ENCODE assay signal across 8 cellular contexts in the genomic region with DNA sequence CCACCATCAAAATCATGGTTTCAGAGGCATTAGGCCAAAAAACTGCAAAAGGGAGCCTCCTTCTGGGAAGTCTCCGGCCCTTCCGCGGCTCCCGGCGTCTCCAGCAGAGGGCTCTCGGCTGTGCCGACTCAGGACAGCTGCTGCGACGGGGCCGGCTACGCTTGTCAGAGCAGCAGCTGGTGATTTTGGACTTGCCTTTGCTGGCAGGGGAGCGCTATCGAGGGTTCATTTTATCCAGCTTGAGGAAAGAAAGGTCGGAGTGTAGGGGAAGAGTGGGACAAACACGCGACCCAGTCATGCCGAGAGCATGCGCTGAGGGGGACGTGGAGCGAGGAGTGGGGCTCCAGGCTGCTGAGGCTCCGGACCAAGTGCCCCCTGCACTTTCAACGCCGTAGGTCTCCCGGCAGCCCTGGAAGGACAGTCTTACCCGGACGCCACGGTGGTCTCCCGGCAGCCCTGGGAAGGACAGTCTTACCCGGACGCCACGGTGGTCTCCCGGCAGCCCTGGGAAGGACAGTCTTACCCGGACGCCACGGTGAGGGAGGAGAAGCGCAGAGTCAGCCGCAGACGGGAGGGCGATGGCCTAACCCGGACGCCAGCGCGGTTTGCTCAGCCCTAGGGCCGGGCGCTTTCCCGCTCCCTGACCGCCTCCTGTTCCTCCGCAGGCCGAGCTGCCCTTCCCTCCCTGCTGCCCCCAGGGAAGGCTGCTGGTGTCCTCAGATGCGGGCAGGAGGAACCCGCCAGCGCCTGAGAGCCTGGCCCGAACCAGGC. TPM values are rescaled to one million over a fixed set of nuclear protein-coding genes. Genes with fewer than 3 reads are reported as not detected.
A peak's percentile ranks its signal among the peaks of the same experiment; 100 is the strongest.
DNase-seq lines count a peak whose midpoint lies in the region; ATAC-seq, FAIRE-seq and TF ChIP-seq lines count a peak whose summit lies in the region.

No MANE protein-coding gene starts in this region.

- H3K27me3 ChIP-seq in BLaER1, result peaks cover 19% of the 10 kb centered on the region
- H3K27me3 ChIP-seq in astrocyte (ENCODE audit: insufficient read depth, low read length), result no peaks in the 10 kb centered on the region
- H3K27me3 ChIP-seq in right cardiac atrium (ENCODE audit: control insufficient read depth, insufficient read depth), result no peaks in the 10 kb centered on the region

- CTCF ChIA-PET in T-cell (lab: Charles Lee), result interaction anchor here in 1 of 2 donors (1.8 to 2.1 kb wide), 2 partner anchors 22 to 167 kb away, joined by 8 to 9 read pairs; partner anchors contain the start of gene DDX18

- H3K36me3 Mint-ChIP-seq in T-cell (peaks cover 37% of the 10 kb centered on the region), astrocyte (ENCODE audit: low read depth, unreplicated experiment) (peaks cover 6% of the 10 kb centered on the region)

- H3K4me2 ChIP-seq in BLaER1, result peak overlapping the region; percentile 69
- peak overlapping the region; percentile 89 for H3K4me2 ChIP-seq in astrocyte (ENCODE audit: low read length)

- H3K9ac ChIP-seq in BLaER1, result no peak overlapping the region
- H3K9ac ChIP-seq in astrocyte (ENCODE audit: low read length), result peak overlapping the region; percentile 57

- peak; percentile 82 for TF ChIP-seq CTCF in astrocyte (IDR thresholded peaks at IDR 0.05; ENCODE audit: insufficient read depth, low read depth, low read length)

- H3K27me3 Mint-ChIP-seq in T-cell, result peaks cover 0 to 4% of the 10 kb centered on the region in 2 donors
- no peaks in the 10 kb centered on the region for H3K27me3 Mint-ChIP-seq in astrocyte (ENCODE audit: low read depth, unreplicated experiment)

- no peak overlapping the region for H3K27ac ChIP-seq in BLaER1
- H3K27ac ChIP-seq in astrocyte (ENCODE audit: low read depth, low read length), result no peak overlapping the region
- no peak overlapping the region for H3K27ac ChIP-seq in right cardiac atrium (ENCODE audit: low read length)

- H2AFZ ChIP-seq in astrocyte (ENCODE audit: low read depth, low read length), result peak overlapping the region; percentile 79

- H4K20me1 ChIP-seq in BLaER1 (peaks cover 59% of the 10 kb centered on the region), astrocyte (ENCODE audit: insufficient read depth, low read length) (peaks cover 23% of the 10 kb centered on the region)

- no peaks in the 10 kb centered on the region for H3K79me2 ChIP-seq in astrocyte (ENCODE audit: insufficient read depth, low read length)

- H3K4me3 Mint-ChIP-seq in T-cell (peak overlapping the region; percentile 73 to 83 (median 79)), astrocyte (ENCODE audit: unreplicated experiment) (peak overlapping the region; percentile 78)

- no peaks in the 10 kb centered on the region for H3K9me3 Mint-ChIP-seq in T-cell
- no peaks in the 10 kb centered on the region for H3K9me3 Mint-ChIP-seq in astrocyte (ENCODE audit: unreplicated experiment)

- H3K4me3 ChIP-seq in BLaER1, result peak overlapping the region; percentile 11; the same call in 1 of the 2 replicates
- H3K4me3 ChIP-seq in astrocyte (ENCODE audit: insufficient read depth, low read depth, low read length), result peak overlapping the region; percentile 56
- peak overlapping the region; percentile 20 for H3K4me3 ChIP-seq in right cardiac atrium (ENCODE audit: low read length)

- 3% methylated on average over 53 of the region's 53 CpGs for WGBS in right cardiac atrium

- DNase-seq in T-cell (peak in 29 of 34 experiments; percentile 24 to 65 (median 42)), astrocyte (ENCODE audit: low read depth) (peak; percentile 57), right cardiac atrium (peak; percentile 90 to 96 (median 95)), pulmonary artery endothelial cell (ENCODE audit: low read depth, low spot score) (peak; percentile 39), RCC 7860 (ENCODE audit: low spot score) (no peak)

- H3K4me1 Mint-ChIP-seq in T-cell, result peaks cover 11 to 16% (median 13%) of the 10 kb centered on the region in 3 donors
- no peaks in the 10 kb centered on the region for H3K4me1 Mint-ChIP-seq in astrocyte (ENCODE audit: low read depth, unreplicated experiment)

- FAIRE-seq in astrocyte (lab: Jason Lieb, UNC), result no peak
- FAIRE-seq in RCC 7860 (lab: Jason Lieb, UNC), result no peak

- POLR2A ChIA-PET in T-cell (lab: Charles Lee), result no interaction called here

- H3K36me3 ChIP-seq in BLaER1 (peaks cover 46% of the 10 kb centered on the region), astrocyte (ENCODE audit: insufficient read depth, low read length) (no peaks in the 10 kb centered on the region)

- ATAC-seq in GM19397 (IDR thresholded peaks at IDR 0.05; ENCODE audit: unreplicated experiment) (peak; percentile 93), HG03469 (IDR thresholded peaks at IDR 0.05; ENCODE audit: unreplicated experiment) (peak; percentile 75), T-cell (replicated peaks in 1 of 4) (peak; percentile 71 to 84 (median 76)), right cardiac atrium (peak; percentile 97)

- H3K4me1 ChIP-seq in BLaER1 (no peaks in the 10 kb centered on the region), astrocyte (ENCODE audit: insufficient read depth, low read length) (no peaks in the 10 kb centered on the region), right cardiac atrium (ENCODE audit: control insufficient read depth, insufficient read depth, low read length) (no peaks in the 10 kb centered on the region)

- H3K27ac Mint-ChIP-seq in T-cell (no peak overlapping the region), astrocyte (ENCODE audit: unreplicated experiment) (no peak overlapping the region)

- H3K9me3 ChIP-seq in BLaER1, result no peaks in the 10 kb centered on the region
- no peaks in the 10 kb centered on the region for H3K9me3 ChIP-seq in astrocyte (ENCODE audit: insufficient read depth, low read depth, low read length)
- no peaks in the 10 kb centered on the region for H3K9me3 ChIP-seq in right cardiac atrium (ENCODE audit: control insufficient read depth, low read length)

- intact Hi-C loops in right cardiac atrium (cut with DNase I), result loop anchor here (5.0 to 10.0 kb wide), 4 partner anchors 99 to 169 kb away; no protein-coding TSS in a partner anchor

RNA-seq across cellular contexts. Expression of gene DDX18, which starts 21.7 kb away (rescaled TPM):
- total RNA-seq in T-cell (100 to 1,000 TPM in 2 of 5 donors, 10 to 100 TPM in 3; 78.2 to 134 (median 88.7) TPM), astrocyte (64.3 and 72.6 TPM in 2 replicates), right cardiac atrium (10 to 100 TPM; 27.3 to 36.0 (median 31.0) TPM), pulmonary artery endothelial cell (55.9 and 69.6 TPM in 2 replicates)
- 14.1 TPM for polyA plus RNA-seq in right cardiac atrium
